ENCODE assay signal across 13 cellular contexts in genomic region chr18:72542993-72543361, GRCh38. TPM values are rescaled to one million over a fixed set of nuclear protein-coding genes. Genes with fewer than 3 reads are reported as not detected.
DNase-seq lines count a peak whose midpoint lies in the region; FAIRE-seq and TF ChIP-seq lines count a peak whose summit lies in the region.
"Had no signal": no experiment of that assay in that cellular context is flagged by ENCODE, and none has a peak within 500 bp of the region (broad histone marks: within the 10 kb centered on the region; RNA-seq: fewer than 3 reads in every experiment).

No MANE protein-coding gene starts in this region.

- intact Hi-C loops in dorsolateral prefrontal cortex (cut with DNase I): loop anchor here (5.0 to 10.0 kb wide), 4 partner anchors 89 to 1761 kb away; no protein-coding TSS in a partner anchor
- intact Hi-C loops in kidney (cut with DNase I): no loop called here

- peak overlapping the region; percentile 18 to 77 (median 60) for H3K4me3 ChIP-seq in dorsolateral prefrontal cortex
- peak overlapping the region; percentile 57 for H3K4me3 ChIP-seq in trophoblast cell (ENCODE audit: low read depth, low read length)
- H3K4me3 ChIP-seq in kidney (ENCODE audit: low read length in 2 of 2): no peak overlapping the region

- no peak overlapping the region for H3K14ac ChIP-seq in trophoblast cell (ENCODE audit: low read length)

- peaks cover 17 to 18% of the 10 kb centered on the region in 2 experiments for H3K4me1 ChIP-seq in trophoblast cell (ENCODE audit: control insufficient read depth in 1 of 2, insufficient read depth in 2 of 2, low read length in 2 of 2)
- H3K4me1 ChIP-seq in kidney (ENCODE audit: control insufficient read depth in 1 of 2, insufficient read depth in 1 of 2, low read depth in 1 of 2, low read length in 2 of 2): no peaks in the 10 kb centered on the region

- H2BK12ac ChIP-seq in trophoblast cell (ENCODE audit: low read length): no peak overlapping the region

- H3K4ac ChIP-seq in trophoblast cell (ENCODE audit: low read depth, low read length): no peak overlapping the region

- peak; percentile 30 for DNase-seq in DMS 273 (lab: John Stamatoyannopoulos, UW; ENCODE audit: unreplicated experiment)
- no peak for DNase-seq in DMS 273 treated with DMSO at 0.1 percent for 48 hours (lab: John Stamatoyannopoulos, UW)
- peak; percentile 62 for DNase-seq in NCI-H146 treated with DMSO at 0.1 percent for 48 hours (lab: John Stamatoyannopoulos, UW; ENCODE audit: unreplicated experiment)
- DNase-seq in dorsolateral prefrontal cortex: peak in 2 of 10 donors; percentile 11 to 48
- no peak for DNase-seq in trophoblast cell
- no peak for DNase-seq in NCI-H446 treated with DMSO at 0.1 percent for 48 hours (lab: John Stamatoyannopoulos, UW)
- no peak for DNase-seq in GM19240 (ENCODE audit: insufficient read length, low spot score)
- DNase-seq in kidney: no peak
- DNase-seq: IMR-90, kidney glomerular epithelial cell had no signal

- H2BK120ac ChIP-seq in trophoblast cell (ENCODE audit: insufficient read depth, low read length, poor library complexity): no peak overlapping the region

- H3K79me1 ChIP-seq in trophoblast cell (ENCODE audit: low read length): no peaks in the 10 kb centered on the region

- no peaks in the 10 kb centered on the region for H3K79me2 ChIP-seq in trophoblast cell (ENCODE audit: control insufficient read depth, insufficient read depth, low read length, poor library complexity)

- no peak overlapping the region for H4K91ac ChIP-seq in trophoblast cell (ENCODE audit: low read depth, low read length)

- no peak overlapping the region for H2BK5ac ChIP-seq in trophoblast cell (ENCODE audit: low read depth, low read length, poor library complexity)

- no peaks in the 10 kb centered on the region for H3K36me3 ChIP-seq in trophoblast cell (ENCODE audit: control insufficient read depth in 1 of 2, insufficient read depth in 2 of 2, low read length in 2 of 2)
- H3K36me3 ChIP-seq in kidney (ENCODE audit: control insufficient read depth in 1 of 2, insufficient read depth in 2 of 2, low read length in 2 of 2): no peaks in the 10 kb centered on the region

- FAIRE-seq in kidney (lab: Jason Lieb, UNC): no peak
- FAIRE-seq: H54, RCC 7860 had no signal

- H3K18ac ChIP-seq in trophoblast cell (ENCODE audit: low read length): no peak overlapping the region

- H3K9me3 ChIP-seq in trophoblast cell (ENCODE audit: insufficient read depth, low read depth, low read length) (peaks cover 2% of the 10 kb centered on the region), kidney (ENCODE audit: control insufficient read depth in 1 of 2, low read length in 2 of 2) (no peaks in the 10 kb centered on the region)

- H3K27ac ChIP-seq in dorsolateral prefrontal cortex: peak overlapping the region in 29 of 59 donors; percentile 10 to 74 (median 56)
- H3K27ac ChIP-seq in trophoblast cell (ENCODE audit: low read depth, low read length): no peak overlapping the region
- H3K27ac ChIP-seq in kidney (ENCODE audit: low read depth in 2 of 2, low read length in 2 of 2): no peak overlapping the region

- no peak overlapping the region for H4K8ac ChIP-seq in trophoblast cell (ENCODE audit: low read depth, low read length)

- H3K27me3 ChIP-seq in dorsolateral prefrontal cortex: peaks cover 0 to 27% (median 7%) of the 10 kb centered on the region in 45 donors
- peaks cover 34% of the 10 kb centered on the region for H3K27me3 ChIP-seq in trophoblast cell (ENCODE audit: insufficient read depth, low read length)

- no peak overlapping the region for H3K23ac ChIP-seq in trophoblast cell (ENCODE audit: low read length)

- peak overlapping the region; percentile 1 for H2AFZ ChIP-seq in trophoblast cell (ENCODE audit: insufficient read depth, low read length, poor library complexity)

- no peak overlapping the region for H2AK5ac ChIP-seq in trophoblast cell (ENCODE audit: low read length)

- no peak for TF ChIP-seq CTCF in dorsolateral prefrontal cortex (IDR thresholded peaks at IDR 0.05 in 54 of 56, conservative IDR thresholded peaks at IDR 0.05 in 2 of 56; ENCODE audit: low read depth in 1 of 56, partially characterized antibody in 56 of 56)
- no peak for TF ChIP-seq CTCF in kidney (IDR thresholded peaks at IDR 0.05; ENCODE audit: borderline replicate concordance, extremely low read depth, insufficient read depth)

- no peak overlapping the region for H4K12ac ChIP-seq in trophoblast cell (ENCODE audit: low read depth, low read length)

- H3K9ac ChIP-seq in trophoblast cell (ENCODE audit: low read length): no peak overlapping the region
- H3K9ac ChIP-seq in kidney (ENCODE audit: low read length in 2 of 2): no peak overlapping the region

- WGBS in trophoblast cell (ENCODE audit: extremely low coverage, insufficient coverage, insufficient read length): no CpG with 5 or more reads among the region's 21 CpGs

- peak overlapping the region; percentile 94 for H3K4me2 ChIP-seq in trophoblast cell (ENCODE audit: low read length)

RNA-seq across cellular contexts. Expression of gene CBLN2, which starts 1.2 kb away (rescaled TPM):
- 100 to 1,000 TPM in 79 of 120 experiments, 10 to 100 TPM in 41; 30.3 to 196 (median 107) TPM for total RNA-seq in dorsolateral prefrontal cortex
- 0.26 and 0.36 TPM in 2 replicates for polyA plus RNA-seq in trophoblast cell (2013)
- 0.88 TPM for total RNA-seq in kidney
- 2.2 TPM for polyA plus RNA-seq in kidney (ENCODE audit: insufficient read depth, low read depth, low replicate concordance)
- total RNA-seq: IMR-90, subcutaneous adipose tissue had no signal
- polyA plus RNA-seq: IMR-90 had no signal

Comparison
In these comparisons a context has a peak if more than half of its experiments do, and no peak if none do; other contexts are left out.
1. DNase-seq: peak in DMS 273 (single experiment) and NCI-H146 treated with DMSO at 0.1 percent for 48 hours (single experiment); none in DMS 273 treated with DMSO at 0.1 percent for 48 hours (single experiment), trophoblast cell (0 of 2), NCI-H446 treated with DMSO at 0.1 percent for 48 hours (single experiment), GM19240 (single experiment) and kidney (single experiment).
2. H3K4me3 ChIP-seq: peak in dorsolateral prefrontal cortex (59 of 59) and trophoblast cell (single experiment); none in kidney (0 of 2).
3. RNA of gene CBLN2, which starts 1.2 kb away (total RNA-seq): 30.3 to 196 TPM in dorsolateral prefrontal cortex; 0.88 TPM in kidney (single experiment); every median in the first group is over 10 times any median in the second.